In genomic region chr6:71279740-71280139, GRCh38 we compare ENCODE assay signal across 9 cellular contexts. TPM values are rescaled to one million over a fixed set of nuclear protein-coding genes. Genes with fewer than 3 reads are reported as not detected.
"Had no signal": no experiment of that assay in that cellular context is flagged by ENCODE, and none has a peak within 500 bp of the region (broad histone marks: within the 10 kb centered on the region; RNA-seq: fewer than 3 reads in every experiment).

No MANE protein-coding gene starts in this region.

- H3K27ac ChIP-seq: GM23248 had no signal

- H3K9me3 ChIP-seq: HAP-1 had no signal

- H3K4me3 ChIP-seq: GM23248, HAP-1, K562 had no signal

- H3K4me1 ChIP-seq: HAP-1 had no signal

- H3K36me3 ChIP-seq: HAP-1 had no signal

- ATAC-seq: HCT116, K562 had no signal

- DNase-seq: GM23248, GOT3, H7, HFFc6, IMR-90 had no signal

RNA-seq across cellular contexts. Expression of gene OGFRL1, which starts 8.9 kb away (rescaled TPM):
- total RNA-seq: HT-29 had no signal
